Comparison of ENCODE assay signal across 13 cellular contexts in genomic region chr2:102436284-102436683, GRCh38. TPM values are rescaled to one million over a fixed set of nuclear protein-coding genes. Genes with fewer than 3 reads are reported as not detected.
DNase-seq lines count a peak whose midpoint lies in the region; ATAC-seq and TF ChIP-seq lines count a peak whose summit lies in the region.
"Had no signal": no experiment of that assay in that cellular context is flagged by ENCODE, and none has a peak within 500 bp of the region (broad histone marks: within the 10 kb centered on the region; RNA-seq: fewer than 3 reads in every experiment).

No MANE protein-coding gene starts in this region.

- peaks cover 33% of the 10 kb centered on the region for H3K4me1 Mint-ChIP-seq in activated T-helper 2 cell treated with anti-CD3 and anti-CD28 coated beads, Interferon-gamma antibody, Interleukin-2, Interleukin-4, amounts not matched to agents 10 μg/mL and 5 μg/mL and 100 μg/mL, durations not matched to agents 14 hours and 24 hours and 36 hours (ENCODE audit: low read depth)

- intact Hi-C loops in activated T-helper 2 cell treated with anti-CD3 and anti-CD28 coated beads, Interferon-gamma antibody, Interleukin-2, Interleukin-4, amounts not matched to agents 10 μg/mL and 5 μg/mL and 100 μg/mL, durations not matched to agents 14 hours and 24 hours and 36 hours (cut with micrococcal nuclease), result loop anchor here (1.0 to 10.0 kb wide), 6 partner anchors 18 to 721 kb away; partner anchors contain the start of gene IL18R1

- DNase-seq in A172 (ENCODE audit: low spot score) (peak; percentile 53), GM12865 (ENCODE audit: low read depth) (peak; percentile 74), kidney glomerular epithelial cell (lab: John Stamatoyannopoulos, UW) (peak; percentile 28), COR-L47 (lab: John Stamatoyannopoulos, UW) (no peak), NCI-H187 treated with DMSO at 0.1 percent for 48 hours (lab: John Stamatoyannopoulos, UW) (no peak), NCI-H345 (lab: John Stamatoyannopoulos, UW) (no peak)
- no peak for DNase-seq in activated T-helper 2 cell treated with anti-CD3 and anti-CD28 coated beads, Interferon-gamma antibody, Interleukin-2, Interleukin-4, amounts not matched to agents 10 μg/mL and 5 μg/mL and 100 μg/mL, durations not matched to agents 14 hours and 24 hours and 36 hours (ENCODE audit: low spot score)
- DNase-seq: head of caudate nucleus, NCI-H1048, PC-3, WERI-Rb-1 had no signal

- peak overlapping the region; percentile 63 for H3K27ac Mint-ChIP-seq in activated T-helper 2 cell treated with anti-CD3 and anti-CD28 coated beads, Interferon-gamma antibody, Interleukin-2, Interleukin-4, amounts not matched to agents 10 μg/mL and 5 μg/mL and 100 μg/mL, durations not matched to agents 14 hours and 24 hours and 36 hours

- TF ChIP-seq CTCF in GM12865 (IDR thresholded peaks at IDR 0.05; ENCODE audit: insufficient read depth, low read depth, low read length, missing control alignments), result no peak

- peaks cover 3% of the 10 kb centered on the region for H3K9me3 Mint-ChIP-seq in activated T-helper 2 cell treated with anti-CD3 and anti-CD28 coated beads, Interferon-gamma antibody, Interleukin-2, Interleukin-4, amounts not matched to agents 10 μg/mL and 5 μg/mL and 100 μg/mL, durations not matched to agents 14 hours and 24 hours and 36 hours

- peak overlapping the region; percentile 9 for H3K4me3 Mint-ChIP-seq in activated T-helper 2 cell treated with anti-CD3 and anti-CD28 coated beads, Interferon-gamma antibody, Interleukin-2, Interleukin-4, amounts not matched to agents 10 μg/mL and 5 μg/mL and 100 μg/mL, durations not matched to agents 14 hours and 24 hours and 36 hours (ENCODE audit: low read depth)

- H3K4me3 ChIP-seq in GM12865 (ENCODE audit: low read depth, low read length), result no peak overlapping the region

- H3K36me3 Mint-ChIP-seq in activated T-helper 2 cell treated with anti-CD3 and anti-CD28 coated beads, Interferon-gamma antibody, Interleukin-2, Interleukin-4, amounts not matched to agents 10 μg/mL and 5 μg/mL and 100 μg/mL, durations not matched to agents 14 hours and 24 hours and 36 hours (ENCODE audit: low read depth), result peaks cover 31% of the 10 kb centered on the region

- no peak for ATAC-seq in HG02763 (IDR thresholded peaks at IDR 0.05; ENCODE audit: unreplicated experiment)
- ATAC-seq: PC-3 had no signal

- no peaks in the 10 kb centered on the region for H3K27me3 Mint-ChIP-seq in activated T-helper 2 cell treated with anti-CD3 and anti-CD28 coated beads, Interferon-gamma antibody, Interleukin-2, Interleukin-4, amounts not matched to agents 10 μg/mL and 5 μg/mL and 100 μg/mL, durations not matched to agents 14 hours and 24 hours and 36 hours (ENCODE audit: low read depth)

RNA-seq across cellular contexts. Expression of gene IL18RAP, which starts 13.3 kb away (rescaled TPM):
- total RNA-seq in A172 (2014; rRNA removed; shearing (Covaris generic)), result not detected in 2 replicates
- total RNA-seq in activated T-helper 2 cell treated with anti-CD3 and anti-CD28 coated beads, Interferon-gamma antibody, Interleukin-2, Interleukin-4, amounts not matched to agents 10 μg/mL and 5 μg/mL and 100 μg/mL, durations not matched to agents 14 hours and 24 hours and 36 hours, result 6.0 and 6.8 TPM in 2 replicates
- total RNA-seq: bronchial epithelial cell, PC-3 had no signal

RNA-seq across cellular contexts. Expression of gene SLC9A4, which starts 36.7 kb away (rescaled TPM):
- total RNA-seq in A172 (2014; rRNA removed; shearing (Covaris generic)), result 0.31 and 0.84 TPM in 2 replicates
- 0.09 TPM in 2 replicates for total RNA-seq in activated T-helper 2 cell treated with anti-CD3 and anti-CD28 coated beads, Interferon-gamma antibody, Interleukin-2, Interleukin-4, amounts not matched to agents 10 μg/mL and 5 μg/mL and 100 μg/mL, durations not matched to agents 14 hours and 24 hours and 36 hours

Comparison
In these comparisons a context has a peak if more than half of its experiments do, and no peak if none do; other contexts are left out.
1. DNase-seq: peak in A172 (single experiment), GM12865 (single experiment) and kidney glomerular epithelial cell (single experiment); none in activated T-helper 2 cell treated with anti-CD3 and anti-CD28 coated beads, Interferon-gamma antibody, Interleukin-2, Interleukin-4, amounts not matched to agents 10 μg/mL and 5 μg/mL and 100 μg/mL, durations not matched to agents 14 hours and 24 hours and 36 hours (single experiment), COR-L47 (single experiment), NCI-H187 treated with DMSO at 0.1 percent for 48 hours (single experiment) and NCI-H345 (single experiment).